ENCODE assay signal across 8 cellular contexts in genomic region chr10:110857265-110858158, GRCh38. TPM values are rescaled to one million over a fixed set of nuclear protein-coding genes. Genes with fewer than 3 reads are reported as not detected.
DNase-seq lines count a peak whose midpoint lies in the region; ATAC-seq and TF ChIP-seq lines count a peak whose summit lies in the region.

No MANE protein-coding gene starts in this region.

- intact Hi-C loops in right lobe of liver (cut with DNase I): no loop called here

- H3K27me3 Mint-ChIP-seq in activated naive CD8-positive, alpha-beta T cell treated with anti-CD3 and anti-CD28 coated beads for 36 hours: no peaks in the 10 kb centered on the region

- H3K9me3 ChIP-seq in right lobe of liver: no peaks in the 10 kb centered on the region

- no peaks in the 10 kb centered on the region for H3K27me3 ChIP-seq in right lobe of liver

- H3K4me1 Mint-ChIP-seq in activated naive CD8-positive, alpha-beta T cell treated with anti-CD3 and anti-CD28 coated beads for 36 hours: peaks cover 73% of the 10 kb centered on the region

- ATAC-seq in GM18861 (IDR thresholded peaks at IDR 0.05; ENCODE audit: unreplicated experiment): peak; percentile 40
- peak; percentile 76 to 93 (median 85) for ATAC-seq in right lobe of liver
- no peak for ATAC-seq in GM19324 (IDR thresholded peaks at IDR 0.05; ENCODE audit: low FRiP score, unreplicated experiment)
- no peak for ATAC-seq in HG02870 (IDR thresholded peaks at IDR 0.05; ENCODE audit: unreplicated experiment)

- 32% methylated on average over 9 of the region's 12 CpGs for WGBS in right lobe of liver (ENCODE audit: insufficient coverage, low coverage, low lambda C conversion rate, missing lambda C conversion rate)

- no peaks in the 10 kb centered on the region for H3K36me3 ChIP-seq in right lobe of liver

- H3K4me1 ChIP-seq in right lobe of liver: peaks cover 0 to 47% (median 26%) of the 10 kb centered on the region in 4 donors

- H3K9me3 Mint-ChIP-seq in activated naive CD8-positive, alpha-beta T cell treated with anti-CD3 and anti-CD28 coated beads for 36 hours: peaks cover 12% of the 10 kb centered on the region

- H3K4me3 Mint-ChIP-seq in activated naive CD8-positive, alpha-beta T cell treated with anti-CD3 and anti-CD28 coated beads for 36 hours: no peak overlapping the region

- peaks cover 13% of the 10 kb centered on the region for H3K36me3 Mint-ChIP-seq in activated naive CD8-positive, alpha-beta T cell treated with anti-CD3 and anti-CD28 coated beads for 36 hours

- H3K4me3 ChIP-seq in AG10803 (ENCODE audit: low read length) (no peak overlapping the region), right lobe of liver (no peak overlapping the region)

- peak overlapping the region; percentile 8 for H3K27ac Mint-ChIP-seq in activated naive CD8-positive, alpha-beta T cell treated with anti-CD3 and anti-CD28 coated beads for 36 hours

- DNase-seq in AG10803 (ENCODE audit: low read depth) (peak; percentile 47), NCI-H1105 (lab: John Stamatoyannopoulos, UW) (peak; percentile 52), right lobe of liver (peak in 1 of 3 donors; percentile 83), NCI-H2227 (lab: John Stamatoyannopoulos, UW; ENCODE audit: unreplicated experiment) (no peak)
- no peak for DNase-seq in activated naive CD8-positive, alpha-beta T cell treated with anti-CD3 and anti-CD28 coated beads for 36 hours

- H3K27ac ChIP-seq in right lobe of liver: peak overlapping the region; percentile 44 to 81 (median 58)

- no peak for TF ChIP-seq POLR2A in right lobe of liver (IDR thresholded peaks at IDR 0.05)

- TF ChIP-seq CTCF in AG10803 (conservative IDR thresholded peaks at IDR 0.05; ENCODE audit: low read length) (no peak), right lobe of liver (IDR thresholded peaks at IDR 0.05) (no peak)

RNA-seq across cellular contexts. Expression of gene PDCD4, which starts 14.2 kb away (rescaled TPM):
- total RNA-seq in activated naive CD8-positive, alpha-beta T cell treated with anti-CD3 and anti-CD28 coated beads for 36 hours: 100 to 1,000 TPM; 125 TPM
- total RNA-seq in right lobe of liver: 100 to 1,000 TPM in 1 of 6 experiments, 10 to 100 TPM in 5; 10.8 to 105 (median 32.5) TPM

Comparison
In these comparisons a context has a peak if more than half of its experiments do, and no peak if none do; other contexts are left out.
1. DNase-seq: peak in AG10803 (single experiment) and NCI-H1105 (single experiment); none in activated naive CD8-positive, alpha-beta T cell treated with anti-CD3 and anti-CD28 coated beads for 36 hours (single experiment) and NCI-H2227 (single experiment).
2. ATAC-seq: peak in GM18861 (single experiment) and right lobe of liver (4 of 4); none in GM19324 (single experiment) and HG02870 (single experiment).